Comparison of ENCODE assay signal across 1 cellular context in genomic region chr21:46458315-46459023, GRCh38.
TF ChIP-seq lines count a peak whose summit lies in the region.

DIP2A (plus strand) TSS chr21:46458891; CDS start chr21:46459132, 241 bp downstream.

TF ChIP-seq in HepG2, 621 proteins besides CTCF, POLR2A, EP300 and RAD21 (continued from another document and continues in another):
- TF ChIP-seq ZBTB49 (CRISPR knock-in tag; IDR thresholded peaks at IDR 0.05; ENCODE audit: borderline replicate concordance) (no peak), HOXA3 (CRISPR knock-in tag; IDR thresholded peaks at IDR 0.05) (peak; percentile 71), AHDC1 (CRISPR knock-in tag; IDR thresholded peaks at IDR 0.05; ENCODE audit: borderline replicate concordance) (no peak), ZNF263 (CRISPR knock-in tag; IDR thresholded peaks at IDR 0.05) (peak; percentile 95), KDM5B (CRISPR knock-in tag; IDR thresholded peaks at IDR 0.05; ENCODE audit: borderline replicate concordance) (peak; percentile 89; the same call in 1 of the 2 replicates), CBX5 (CRISPR knock-in tag; IDR thresholded peaks at IDR 0.05; ENCODE audit: borderline replicate concordance) (no peak), UBTF (CRISPR knock-in tag; IDR thresholded peaks at IDR 0.05) (peak; percentile 64), ZNF407 (CRISPR knock-in tag; IDR thresholded peaks at IDR 0.05; ENCODE audit: not compliant biosample characterization) (peak; percentile 34), ZNF253 (CRISPR knock-in tag; IDR thresholded peaks at IDR 0.05; ENCODE audit: borderline replicate concordance) (0 out of 2 replicates have a peak, but pooled peaks have one; percentile 33), ZNF12 (CRISPR knock-in tag; IDR thresholded peaks at IDR 0.05) (0 out of 2 replicates have a peak, but pooled peaks have one; percentile 13), ZFP91 (CRISPR knock-in tag; IDR thresholded peaks at IDR 0.05; ENCODE audit: borderline replicate concordance) (peak; percentile 88; the same call in 1 of the 2 replicates), REL (CRISPR knock-in tag; conservative IDR thresholded peaks at IDR 0.05) (peak; percentile 71; the same call in 1 of the 2 replicates), ARID2 (CRISPR knock-in tag; IDR thresholded peaks at IDR 0.05; ENCODE audit: borderline replicate concordance) (no peak), ZZZ3 (CRISPR knock-in tag; IDR thresholded peaks at IDR 0.05; ENCODE audit: borderline replicate concordance) (peak; percentile 82; the same call in 1 of the 2 replicates), ZFP41 (CRISPR knock-in tag; IDR thresholded peaks at IDR 0.05; ENCODE audit: borderline replicate concordance) (no peak; the same call in 1 of the 2 replicates), SKI (IDR thresholded peaks at IDR 0.05; ENCODE audit: partially characterized antibody) (peak; percentile 12), MYC (CRISPR knock-in tag; IDR thresholded peaks at IDR 0.05; ENCODE audit: borderline replicate concordance) (peak; percentile 91), GFI1 (CRISPR knock-in tag; IDR thresholded peaks at IDR 0.05; ENCODE audit: borderline replicate concordance) (peak; percentile 42; the same call in 1 of the 2 replicates), TFDP2 (CRISPR knock-in tag; IDR thresholded peaks at IDR 0.05) (peak; percentile 97), PBX3 (CRISPR knock-in tag; IDR thresholded peaks at IDR 0.05; ENCODE audit: borderline replicate concordance) (0 out of 2 replicates have a peak, but pooled peaks have one; percentile 21), ZNF792 (CRISPR knock-in tag; IDR thresholded peaks at IDR 0.05) (peak; percentile 46; the same call in 1 of the 2 replicates), CREBL2 (CRISPR knock-in tag; IDR thresholded peaks at IDR 0.05; ENCODE audit: borderline replicate concordance) (0 out of 2 replicates have a peak, but pooled peaks have one; percentile 70), ZNF275 (CRISPR knock-in tag; IDR thresholded peaks at IDR 0.05; ENCODE audit: borderline replicate concordance) (no peak), ZNF547 (CRISPR knock-in tag; IDR thresholded peaks at IDR 0.05) (peak; percentile 42; the same call in 1 of the 2 replicates), MAZ (IDR thresholded peaks at IDR 0.05; ENCODE audit: borderline replicate concordance, low read depth, low read length) (peak; percentile 53), MAZ (CRISPR knock-in tag; IDR thresholded peaks at IDR 0.05; ENCODE audit: low read depth) (peak; percentile 84), RFX5 (IDR thresholded peaks at IDR 0.05; ENCODE audit: low read depth, low read length) (peak; percentile 98), ZNF605 (CRISPR knock-in tag; IDR thresholded peaks at IDR 0.05) (peak; percentile 82)
